8 cellular contexts compared by ENCODE assay signal in genomic region chr22:24146190-24146616, GRCh38. TPM values are rescaled to one million over a fixed set of nuclear protein-coding genes. Genes with fewer than 3 reads are reported as not detected.
A peak's percentile ranks its signal among the peaks of the same experiment; 100 is the strongest.
DNase-seq lines count a peak whose midpoint lies in the region; ATAC-seq and TF ChIP-seq lines count a peak whose summit lies in the region.

No MANE protein-coding gene starts in this region.

- ATAC-seq in GM21529 (IDR thresholded peaks at IDR 0.05; ENCODE audit: unreplicated experiment) (peak; percentile 71), heart right ventricle (peak; percentile 28 to 58 (median 50)), HG02571 (IDR thresholded peaks at IDR 0.05; ENCODE audit: unreplicated experiment) (no peak)

- H3K36me3 ChIP-seq in heart right ventricle = peaks cover 0 to 9% (median 0%) of the 10 kb centered on the region in 9 donors

- peak overlapping the region; percentile 29 for H3K27ac Mint-ChIP-seq in activated naive CD4-positive, alpha-beta T cell treated with anti-CD3 and anti-CD28 coated beads for 36 hours

- no peaks in the 10 kb centered on the region for H3K9me3 Mint-ChIP-seq in activated naive CD4-positive, alpha-beta T cell treated with anti-CD3 and anti-CD28 coated beads for 36 hours

- H3K27me3 ChIP-seq in heart right ventricle = no peaks in the 10 kb centered on the region

- H3K27ac ChIP-seq in heart right ventricle = peak overlapping the region; percentile 62 to 94 (median 80)

- no peaks in the 10 kb centered on the region for H3K27me3 Mint-ChIP-seq in activated naive CD4-positive, alpha-beta T cell treated with anti-CD3 and anti-CD28 coated beads for 36 hours (ENCODE audit: low read depth)

- TF ChIP-seq CTCF in heart right ventricle (IDR thresholded peaks at IDR 0.05) = no peak

- intact Hi-C loops in activated naive CD4-positive, alpha-beta T cell treated with anti-CD3 and anti-CD28 coated beads for 36 hours (cut with micrococcal nuclease) = no loop called here
- intact Hi-C loops in heart right ventricle (cut with DNase I) = no loop called here

- H3K4me1 Mint-ChIP-seq in activated naive CD4-positive, alpha-beta T cell treated with anti-CD3 and anti-CD28 coated beads for 36 hours (ENCODE audit: low read depth) = peaks cover 57% of the 10 kb centered on the region

- peaks cover 5% of the 10 kb centered on the region for H3K36me3 Mint-ChIP-seq in activated naive CD4-positive, alpha-beta T cell treated with anti-CD3 and anti-CD28 coated beads for 36 hours (ENCODE audit: low read depth)

- CTCF ChIA-PET in activated naive CD4-positive, alpha-beta T cell treated with anti-CD3 and anti-CD28 coated beads for 36 hours (lab: Charles Lee) = interaction anchor here (0.9 to 2.2 kb wide), 2 partner anchors 9 to 10 kb away, joined by 4 to 5 read pairs; no protein-coding TSS in a partner anchor

- no peaks in the 10 kb centered on the region for H3K9me3 ChIP-seq in heart right ventricle

- DNase-seq in DMS53 (lab: John Stamatoyannopoulos, UW) (peak; percentile 85), NCI-H2029 treated with DMSO at 0.1 percent for 48 hours (lab: John Stamatoyannopoulos, UW) (peak; percentile 60), heart right ventricle (peak in 1 of 2 donors; percentile 38), skeletal muscle cell (ENCODE audit: low read depth) (peak; percentile 71), AG08396 (ENCODE audit: low spot score) (no peak)
- DNase-seq in activated naive CD4-positive, alpha-beta T cell treated with anti-CD3 and anti-CD28 coated beads for 36 hours = peak; percentile 47

- H3K4me3 ChIP-seq in heart right ventricle (peak overlapping the region in 1 of 10 donors; percentile 0), skeletal muscle cell (ENCODE audit: low read depth, low read length) (no peak overlapping the region)

- no peak overlapping the region for H3K4me3 Mint-ChIP-seq in activated naive CD4-positive, alpha-beta T cell treated with anti-CD3 and anti-CD28 coated beads for 36 hours

- 6% methylated on average over 4 of the region's 4 CpGs for WGBS in heart right ventricle, 2 donors

- H3K4me1 ChIP-seq in heart right ventricle = peaks cover 40 to 76% (median 64%) of the 10 kb centered on the region in 9 donors

RNA-seq across cellular contexts. Expression of gene SUSD2, which starts 35.1 kb away (rescaled TPM):
- under 1 TPM; 0.21 to 0.22 TPM for total RNA-seq in activated naive CD4-positive, alpha-beta T cell treated with anti-CD3 and anti-CD28 coated beads for 36 hours
- total RNA-seq in heart right ventricle = 1 to 10 TPM in 6 of 10 donors, under 1 TPM in 4; 0.57 to 6.7 (median 1.5) TPM
- polyA plus RNA-seq in heart right ventricle = 1 to 10 TPM; 5.4 to 6.5 TPM
